Comparison of ENCODE assay signal across 8 cellular contexts in genomic region chr18:48932822-48933510, GRCh38. TPM values are rescaled to one million over a fixed set of nuclear protein-coding genes. Genes with fewer than 3 reads are reported as not detected.
A peak's percentile ranks its signal among the peaks of the same experiment; 100 is the strongest.
DNase-seq lines count a peak whose midpoint lies in the region; ATAC-seq and TF ChIP-seq lines count a peak whose summit lies in the region.

No MANE protein-coding gene starts in this region.

- peaks cover 3% of the 10 kb centered on the region for H3K36me3 Mint-ChIP-seq in activated CD4-positive, alpha-beta T cell treated with anti-CD3 and anti-CD28 coated beads for 36 hours (ENCODE audit: low read depth)

- no peak overlapping the region for H3K4me3 ChIP-seq in fibroblast of pulmonary artery (replicated peaks; ENCODE audit: low read depth, low read length)
- H3K4me3 ChIP-seq in SJCRH30: no peak overlapping the region

- CTCF ChIA-PET in activated CD4-positive, alpha-beta T cell treated with anti-CD3 and anti-CD28 coated beads for 36 hours (lab: Charles Lee): interaction anchor here (0.6 to 1.5 kb wide), 5 partner anchors 15 to 156 kb away, joined by 3 to 4 read pairs (median 3); no protein-coding TSS in a partner anchor

- peak overlapping the region; percentile 96 for H3K27ac ChIP-seq in substantia nigra (ENCODE audit: low read depth, low read length, poor library complexity, severe bottlenecking)
- H3K27ac ChIP-seq in SJCRH30: no peak overlapping the region

- no peak for TF ChIP-seq CTCF in fibroblast of pulmonary artery (IDR thresholded peaks at IDR 0.05; ENCODE audit: low read length, missing control alignments)

- DNase-seq in activated CD4-positive, alpha-beta T cell treated with anti-CD3 and anti-CD28 coated beads for 36 hours: peak; percentile 30
- DNase-seq in activated CD4-positive, alpha-beta T cell treated with anti-CD3 and anti-CD28 coated beads for 48 hours: no peak
- DNase-seq in SKM-1 treated with dmso at 0.1 percent for 144 hours (lab: John Stamatoyannopoulos, UW; ENCODE audit: unreplicated experiment): peak; percentile 69
- DNase-seq in fibroblast of pulmonary artery (ENCODE audit: low read depth): peak; percentile 44
- DNase-seq in substantia nigra (lab: John Stamatoyannopoulos, UW): peak in 4 of 49 donors; percentile 23 to 62 (median 46)
- no peak for DNase-seq in cerebellum (ENCODE audit: low spot score)
- DNase-seq in NK-92 (lab: John Stamatoyannopoulos, UW; ENCODE audit: unreplicated experiment): no peak
- DNase-seq in SJCRH30: no peak

- no peaks in the 10 kb centered on the region for H3K36me3 ChIP-seq in SJCRH30

- H3K4me1 ChIP-seq in SJCRH30: peaks cover 12% of the 10 kb centered on the region

- peaks cover 91% of the 10 kb centered on the region for H3K4me1 Mint-ChIP-seq in activated CD4-positive, alpha-beta T cell treated with anti-CD3 and anti-CD28 coated beads for 36 hours

- intact Hi-C loops in activated CD4-positive, alpha-beta T cell treated with anti-CD3 and anti-CD28 coated beads for 36 hours (cut with DNase I, micrococcal nuclease): loop anchor here (1.0 to 10.0 kb wide), 7 partner anchors 8 to 1008 kb away; partner anchors contain the start of gene C18orf32 (in 1 of the 2)

- H3K9me3 ChIP-seq in SJCRH30 (replicated peaks): no peaks in the 10 kb centered on the region

- peak overlapping the region; percentile 99 for H3K27ac Mint-ChIP-seq in activated CD4-positive, alpha-beta T cell treated with anti-CD3 and anti-CD28 coated beads for 36 hours

- peak overlapping the region; percentile 77 for H3K4me3 Mint-ChIP-seq in activated CD4-positive, alpha-beta T cell treated with anti-CD3 and anti-CD28 coated beads for 36 hours

- no peaks in the 10 kb centered on the region for H3K27me3 ChIP-seq in SJCRH30

- POLR2A ChIA-PET in activated CD4-positive, alpha-beta T cell treated with anti-CD3 and anti-CD28 coated beads for 36 hours (lab: Charles Lee): interaction anchor here (0.7 kb wide), 1 partner anchor 19 kb away, joined by 3 read pairs; no protein-coding TSS in a partner anchor

- H3K27me3 Mint-ChIP-seq in activated CD4-positive, alpha-beta T cell treated with anti-CD3 and anti-CD28 coated beads for 36 hours: no peaks in the 10 kb centered on the region

- no peak for ATAC-seq in activated CD4-positive, alpha-beta T cell treated with anti-CD3 and anti-CD28 coated beads for 36 hours

- no peaks in the 10 kb centered on the region for H3K9me3 Mint-ChIP-seq in activated CD4-positive, alpha-beta T cell treated with anti-CD3 and anti-CD28 coated beads for 36 hours (ENCODE audit: low read depth)

RNA-seq across cellular contexts. Expression of gene SMAD7, which starts 17.8 kb away (rescaled TPM):
- total RNA-seq in activated CD4-positive, alpha-beta T cell treated with anti-CD3 and anti-CD28 coated beads for 36 hours: 1 to 10 TPM; 7.2 to 9.3 TPM
- total RNA-seq in cerebellum: 14.9 TPM
- total RNA-seq in SJCRH30 (2014; rRNA removed; shearing (Covaris generic)): 3.0 and 3.2 TPM in 2 replicates

Comparison
In these comparisons a context has a peak if more than half of its experiments do, and no peak if none do; other contexts are left out.
1. DNase-seq: peak in activated CD4-positive, alpha-beta T cell treated with anti-CD3 and anti-CD28 coated beads for 36 hours (single experiment), SKM-1 treated with dmso at 0.1 percent for 144 hours (single experiment) and fibroblast of pulmonary artery (single experiment); none in activated CD4-positive, alpha-beta T cell treated with anti-CD3 and anti-CD28 coated beads for 48 hours (single experiment), cerebellum (single experiment), NK-92 (single experiment) and SJCRH30 (0 of 2).